Comparison of ENCODE assay signal across 1 cellular context in genomic region chr13:106525865-106526264, GRCh38.
TF ChIP-seq lines count a peak whose summit lies in the region.

No MANE protein-coding gene starts in this region.

TF ChIP-seq in H1, 55 proteins besides CTCF, POLR2A, EP300 and RAD21:
- no peak for TF ChIP-seq ZNF274 (IDR thresholded peaks at IDR 0.05; ENCODE audit: borderline replicate concordance, extremely low read depth, low read length)
- TF ChIP-seq YY1 (IDR thresholded peaks at IDR 0.05; ENCODE audit: low read depth, low read length), result no peak
- TF ChIP-seq GABPA (IDR thresholded peaks at IDR 0.05; ENCODE audit: borderline replicate concordance, insufficient read depth, low read length), result no peak
- TF ChIP-seq JUND (IDR thresholded peaks at IDR 0.05; ENCODE audit: low read length), result no peak
- no peak for TF ChIP-seq SIX5 (IDR thresholded peaks at IDR 0.05; ENCODE audit: low read depth, low read length)
- TF ChIP-seq ASH2L (IDR thresholded peaks at IDR 0.05; ENCODE audit: low read length), result no peak
